In genomic region chr9:107397076-107398049, GRCh38 we compare ENCODE assay signal across 16 cellular contexts.
A peak's percentile ranks its signal among the peaks of the same experiment; 100 is the strongest.
DNase-seq lines count a peak whose midpoint lies in the region; TF ChIP-seq lines count a peak whose summit lies in the region.
"Had no signal": no experiment of that assay in that cellular context is flagged by ENCODE, and none has a peak within 500 bp of the region (broad histone marks: within the 10 kb centered on the region; RNA-seq: fewer than 3 reads in every experiment).

No MANE protein-coding gene starts in this region.

- intact Hi-C loops in lower leg skin (cut with DNase I; ENCODE audit: low total_unique reads) (no loop called here), posterior vena cava (cut with DNase I) (no loop called here)

- TF ChIP-seq CTCF in NB4 (IDR thresholded peaks at IDR 0.05; ENCODE audit: low read depth, low read length) (no peak), astrocyte of the cerebellum (IDR thresholded peaks at IDR 0.05; ENCODE audit: low read depth, low read length, missing control alignments) (no peak), lower leg skin (IDR thresholded peaks at IDR 0.05) (no peak)

- WGBS in lower leg skin, 2 donors, result 44 to 48% methylated on average over 12 of the region's 12 CpGs

- in situ Hi-C loops in astrocyte of the cerebellum (cut with HindIII; ENCODE audit: low sequenced_read_pairs), result no loop called here

- DNase-seq in Daoy (ENCODE audit: low read depth), result peak; percentile 34
- peak; percentile 6 for DNase-seq in NB4 (ENCODE audit: low read depth)
- peak; percentile 49 for DNase-seq in astrocyte of the cerebellum (ENCODE audit: low read depth)
- DNase-seq in lower leg skin (ENCODE audit: low spot score in 2 of 2), result peak; percentile 54 to 58
- no peak for DNase-seq in NCI-H146 (lab: John Stamatoyannopoulos, UW)
- no peak for DNase-seq in posterior vena cava (ENCODE audit: low spot score)
- no peak for DNase-seq in activated CD4-positive, alpha-beta T cell treated with anti-CD3 and anti-CD28 coated beads for 48 hours
- no peak for DNase-seq in dedifferentiated amniotic fluid mesenchymal stem cell (ENCODE audit: extremely low spot score)
- DNase-seq: activated CD4-positive, CD25-positive, alpha-beta regulatory T cell treated with anti-CD3 and anti-CD28 coated beads, Interleukin-2, amount 50 U/mL, for 72 hours; activated T-cell treated with anti-CD3 and anti-CD28 coated beads, Interleukin-2, amount 50 U/mL, for 72 hours; body of pancreas; endodermal cell; GF-D8; NCI-H1092 treated with DMSO at 0.1 percent for 48 hours; NCI-H526; posterior cingulate gyrus had no signal

- H3K4me3 ChIP-seq in NB4 (ENCODE audit: low read depth, low read length), result no peak overlapping the region
- H3K4me3 ChIP-seq in astrocyte of the cerebellum (ENCODE audit: low read depth, low read length), result no peak overlapping the region
- H3K4me3 ChIP-seq in lower leg skin (ENCODE audit: low read depth, poor library complexity, severe bottlenecking), result no peak overlapping the region
- H3K4me3 ChIP-seq: body of pancreas had no signal

- no peak for TF ChIP-seq POLR2A in NB4 (IDR thresholded peaks at IDR 0.05; ENCODE audit: extremely low read depth, insufficient read length)
- no peak for TF ChIP-seq POLR2A in lower leg skin (IDR thresholded peaks at IDR 0.05)

Comparison
In these comparisons a context has a peak if more than half of its experiments do, and no peak if none do; other contexts are left out.
1. DNase-seq: peak in Daoy (single experiment), NB4 (single experiment), astrocyte of the cerebellum (single experiment) and lower leg skin (2 of 2); none in NCI-H146 (single experiment), posterior vena cava (single experiment), activated CD4-positive, alpha-beta T cell treated with anti-CD3 and anti-CD28 coated beads for 48 hours (single experiment) and dedifferentiated amniotic fluid mesenchymal stem cell (single experiment).